ENCODE assay signal across 8 cellular contexts in genomic region chr10:44878704-44879530, GRCh38. TPM values are rescaled to one million over a fixed set of nuclear protein-coding genes. Genes with fewer than 3 reads are reported as not detected.
DNase-seq lines count a peak whose midpoint lies in the region; ATAC-seq and TF ChIP-seq lines count a peak whose summit lies in the region.

No MANE protein-coding gene starts in this region.

- H3K27ac ChIP-seq in ectodermal cell (ENCODE audit: insufficient read depth, low read depth, low read length, poor library complexity, severe bottlenecking) = no peak overlapping the region
- H3K27ac ChIP-seq in right lobe of liver = no peak overlapping the region

- H3K4me1 ChIP-seq in ectodermal cell (ENCODE audit: control insufficient read depth, insufficient read depth, low read length) = peaks cover 13% of the 10 kb centered on the region
- peaks cover 0 to 5% (median 2%) of the 10 kb centered on the region in 4 donors for H3K4me1 ChIP-seq in right lobe of liver

- H3K27ac Mint-ChIP-seq in activated CD8-positive, alpha-beta T cell treated with anti-CD3 and anti-CD28 coated beads, Interleukin-2, amount 10 ng/mL, durations not matched to agents 7 days and 5 days = peak overlapping the region; percentile 72

- H3K4me3 Mint-ChIP-seq in activated CD8-positive, alpha-beta T cell treated with anti-CD3 and anti-CD28 coated beads, Interleukin-2, amount 10 ng/mL, durations not matched to agents 7 days and 5 days = peak overlapping the region; percentile 74

- TF ChIP-seq POLR2A in right lobe of liver (IDR thresholded peaks at IDR 0.05) = no peak

- H3K9me3 ChIP-seq in ectodermal cell (ENCODE audit: control insufficient read depth, low read length) (no peaks in the 10 kb centered on the region), right lobe of liver (no peaks in the 10 kb centered on the region)

- 11% methylated on average over 30 of the region's 30 CpGs for WGBS in ectodermal cell, 2 experiments
- 7% methylated on average over 28 of the region's 30 CpGs for WGBS in right lobe of liver (ENCODE audit: insufficient coverage, low coverage, low lambda C conversion rate, missing lambda C conversion rate)

- DNase-seq in GM10248 (ENCODE audit: extremely low spot score) (peak; percentile 86), NCI-H460 (ENCODE audit: extremely low read depth, low read depth) (peak; percentile 11), right lobe of liver (peak; percentile 89 to 90 (median 90)), NK-92 (lab: John Stamatoyannopoulos, UW; ENCODE audit: unreplicated experiment) (no peak)
- DNase-seq in activated CD8-positive, alpha-beta T cell treated with anti-CD3 and anti-CD28 coated beads, Interleukin-2, amount 10 ng/mL, durations not matched to agents 7 days and 5 days = peak; percentile 77
- peak; percentile 72 to 83 for DNase-seq in stimulated activated CD4-positive, alpha-beta T cell treated with anti-CD3 and anti-CD28 coated beads, Interleukin-2, amount 100 ng/mL, for 24 hours

- no peaks in the 10 kb centered on the region for H3K9me3 Mint-ChIP-seq in activated CD8-positive, alpha-beta T cell treated with anti-CD3 and anti-CD28 coated beads, Interleukin-2, amount 10 ng/mL, durations not matched to agents 7 days and 5 days (ENCODE audit: insufficient read depth)

- intact Hi-C loops in right lobe of liver (cut with DNase I) = no loop called here

- peaks cover 11% of the 10 kb centered on the region for H3K27me3 Mint-ChIP-seq in activated CD8-positive, alpha-beta T cell treated with anti-CD3 and anti-CD28 coated beads, Interleukin-2, amount 10 ng/mL, durations not matched to agents 7 days and 5 days (ENCODE audit: low read depth)

- H3K27me3 ChIP-seq in ectodermal cell (ENCODE audit: control insufficient read depth, insufficient read depth, low read length, poor library complexity, severe bottlenecking) (no peaks in the 10 kb centered on the region), right lobe of liver (no peaks in the 10 kb centered on the region)

- H3K36me3 ChIP-seq in ectodermal cell (ENCODE audit: control insufficient read depth, insufficient read depth, low read length) (no peaks in the 10 kb centered on the region), right lobe of liver (no peaks in the 10 kb centered on the region)

- POLR2A ChIA-PET in GM10248 (lab: Yijun Ruan, JAX) = no interaction called here
- POLR2A ChIA-PET in activated CD8-positive, alpha-beta T cell treated with anti-CD3 and anti-CD28 coated beads, Interleukin-2, amount 10 ng/mL, durations not matched to agents 7 days and 5 days (lab: Charles Lee) = no interaction called here

- ATAC-seq in HG02981 (IDR thresholded peaks at IDR 0.05; ENCODE audit: unreplicated experiment) = peak; percentile 82
- ATAC-seq in activated CD8-positive, alpha-beta T cell treated with anti-CD3 and anti-CD28 coated beads, Interleukin-2, amount 10 ng/mL, durations not matched to agents 7 days and 5 days = peak; percentile 84
- peak; percentile 90 to 97 (median 96) for ATAC-seq in right lobe of liver

- H3K4me1 Mint-ChIP-seq in activated CD8-positive, alpha-beta T cell treated with anti-CD3 and anti-CD28 coated beads, Interleukin-2, amount 10 ng/mL, durations not matched to agents 7 days and 5 days (ENCODE audit: low read depth) = peaks cover 29% of the 10 kb centered on the region

- no peaks in the 10 kb centered on the region for H3K36me3 Mint-ChIP-seq in activated CD8-positive, alpha-beta T cell treated with anti-CD3 and anti-CD28 coated beads, Interleukin-2, amount 10 ng/mL, durations not matched to agents 7 days and 5 days (ENCODE audit: low read depth)

- TF ChIP-seq CTCF in GM10248 (IDR thresholded peaks at IDR 0.05; ENCODE audit: control extremely low read depth, extremely low read depth, low read depth, missing control alignments) (peak; percentile 1), right lobe of liver (IDR thresholded peaks at IDR 0.05) (no peak)

- H3K4me3 ChIP-seq in ectodermal cell (ENCODE audit: insufficient read depth, low read depth, low read length) (peak overlapping the region; percentile 20), right lobe of liver (peak overlapping the region; percentile 16 to 50 (median 27))

- CTCF ChIA-PET in GM10248 (lab: Yijun Ruan, JAX) = interaction anchor here (2.0 to 4.1 kb wide), 2 partner anchors 15 to 21 kb away, joined by 8 to 21 read pairs; no protein-coding TSS in a partner anchor
- CTCF ChIA-PET in activated CD8-positive, alpha-beta T cell treated with anti-CD3 and anti-CD28 coated beads, Interleukin-2, amount 10 ng/mL, durations not matched to agents 7 days and 5 days (lab: Charles Lee) = interaction anchor here (1.0 to 1.5 kb wide), 6 partner anchors 11 to 121 kb away, joined by 3 to 9 read pairs (median 4); no protein-coding TSS in a partner anchor

RNA-seq across cellular contexts. Expression of gene TMEM72, which starts 32.2 kb away (rescaled TPM):
- not detected in 2 replicates for total RNA-seq in NCI-H460 (2014; rRNA removed; shearing (Covaris generic))
- not detected in 2 replicates for polyA plus RNA-seq in NCI-H460 (2014; cell fraction: nucleus; rRNA removed)
- not detected for total RNA-seq in activated CD8-positive, alpha-beta T cell treated with anti-CD3 and anti-CD28 coated beads, Interleukin-2, amount 10 ng/mL, durations not matched to agents 7 days and 5 days
- polyA plus RNA-seq in ectodermal cell (2013, experiment 1 of 4) = 0.54 TPM
- 0.18 TPM for polyA plus RNA-seq in ectodermal cell (2013, experiment 2 of 4)
- not detected for polyA plus RNA-seq in ectodermal cell (2013, experiment 3 of 4)
- 0.08 TPM for polyA plus RNA-seq in ectodermal cell (2013, experiment 4 of 4)
- not detected for total RNA-seq in right lobe of liver
